ENCODE assay signal across 7 cellular contexts in genomic region chr2:109536561-109536960, GRCh38.
A peak's percentile ranks its signal among the peaks of the same experiment; 100 is the strongest.
DNase-seq lines count a peak whose midpoint lies in the region; FAIRE-seq and TF ChIP-seq lines count a peak whose summit lies in the region.
"Not testable (repeated sequence)": the region's sequence is repeated elsewhere in the genome, so short reads cannot be mapped to it uniquely, and the experiment has no call there.

No MANE protein-coding gene starts in this region.

- not testable (repeated sequence) for H3K4me1 ChIP-seq in astrocyte (ENCODE audit: insufficient read depth, low read length)

- POLR2A ChIA-PET in BJ (lab: Charles Lee), result not testable (repeated sequence)

- not testable (repeated sequence) for TF ChIP-seq CTCF in BJ (IDR thresholded peaks at IDR 0.05; ENCODE audit: insufficient read depth, low read depth, low read length); astrocyte (IDR thresholded peaks at IDR 0.05; ENCODE audit: insufficient read depth, low read depth, low read length); cardiac fibroblast (IDR thresholded peaks at IDR 0.05; ENCODE audit: low read depth, low read length); fibroblast of pulmonary artery (IDR thresholded peaks at IDR 0.05; ENCODE audit: low read length, missing control alignments)

- not testable (repeated sequence) for H4K20me1 ChIP-seq in astrocyte (ENCODE audit: insufficient read depth, low read length)

- not testable (repeated sequence) for H3K27ac ChIP-seq in astrocyte (ENCODE audit: low read depth, low read length)

- not testable (repeated sequence) for H3K27ac Mint-ChIP-seq in astrocyte (ENCODE audit: unreplicated experiment)

- not testable (repeated sequence) for H3K79me2 ChIP-seq in astrocyte (ENCODE audit: insufficient read depth, low read length)

- H2AFZ ChIP-seq in astrocyte (ENCODE audit: low read depth, low read length), result not testable (repeated sequence)

- H3K4me3 Mint-ChIP-seq in astrocyte (ENCODE audit: unreplicated experiment), result not testable (repeated sequence)

- CTCF ChIA-PET in BJ (lab: Yijun Ruan, JAX), result interaction anchor here (2.2 to 5.9 kb wide), 2 partner anchors 10 to 199 kb away, joined by 6 to 27 read pairs; no protein-coding TSS in a partner anchor

- H3K27me3 ChIP-seq in BJ (ENCODE audit: control insufficient read depth, insufficient read depth, low read length); astrocyte (ENCODE audit: insufficient read depth, low read length): not testable (repeated sequence)

- peaks cover 23% of the 10 kb centered on the region for H3K27me3 Mint-ChIP-seq in astrocyte (ENCODE audit: low read depth, unreplicated experiment)

- not testable (repeated sequence) for H3K36me3 Mint-ChIP-seq in astrocyte (ENCODE audit: low read depth, unreplicated experiment)

- FAIRE-seq in astrocyte (lab: Jason Lieb, UNC), result not testable (repeated sequence)

- not testable (repeated sequence) for H3K4me2 ChIP-seq in astrocyte (ENCODE audit: low read length)

- H3K9me3 Mint-ChIP-seq in astrocyte (ENCODE audit: unreplicated experiment), result not testable (repeated sequence)

- H3K4me1 Mint-ChIP-seq in astrocyte (ENCODE audit: low read depth, unreplicated experiment), result peaks cover 12% of the 10 kb centered on the region

- H3K9me3 ChIP-seq in astrocyte (ENCODE audit: insufficient read depth, low read depth, low read length), result not testable (repeated sequence)

- not testable (repeated sequence) for H3K36me3 ChIP-seq in BJ (ENCODE audit: control insufficient read depth, insufficient read depth, low read length); astrocyte (ENCODE audit: insufficient read depth, low read length)

- not testable (repeated sequence) for H3K4me3 ChIP-seq in BJ (ENCODE audit: low read depth, low read length); astrocyte (ENCODE audit: insufficient read depth, low read depth, low read length); cardiac fibroblast (replicated peaks in 1 of 2; ENCODE audit: low read depth in 2 of 2, low read length in 2 of 2); fibroblast of pulmonary artery (replicated peaks; ENCODE audit: low read depth, low read length)

- DNase-seq in A172 (ENCODE audit: low spot score) (peak; percentile 11), BJ (ENCODE audit: low read depth) (peak; percentile 44), HT1080 (ENCODE audit: low read depth) (peak; percentile 42), astrocyte (ENCODE audit: low read depth) (peak; percentile 65), cardiac fibroblast (ENCODE audit: low read depth in 2 of 2) (peak; percentile 48 to 57), fibroblast of pulmonary artery (ENCODE audit: low read depth) (peak; percentile 67), iris pigment epithelial cell (ENCODE audit: low read depth) (peak; percentile 44)

- not testable (repeated sequence) for H3K9ac ChIP-seq in astrocyte (ENCODE audit: low read length)

Comparison
In these comparisons a context has a peak if more than half of its experiments do, and no peak if none do; other contexts are left out.
1. DNase-seq: peak in every context shown above with its lines; median percentile 67 in fibroblast of pulmonary artery; 65 in astrocyte; 52 in cardiac fibroblast; 44 in BJ; 44 in iris pigment epithelial cell; 42 in HT1080; 11 in A172.